ENCODE assay signal across 1 cellular context in genomic region chr4:105712766-105713165, GRCh38.
TF ChIP-seq lines count a peak whose summit lies in the region.

No MANE protein-coding gene starts in this region.

TF ChIP-seq in IMR-90, 13 proteins besides CTCF, POLR2A, EP300 and RAD21:
- no peak for TF ChIP-seq ELK1 (IDR thresholded peaks at IDR 0.05; ENCODE audit: borderline replicate concordance, low read depth, low read length)
- no peak for TF ChIP-seq MAZ (IDR thresholded peaks at IDR 0.05; ENCODE audit: borderline replicate concordance, low read depth, low read length)
- TF ChIP-seq MAFK (IDR thresholded peaks at IDR 0.05; ENCODE audit: low read depth, low read length): no peak
- TF ChIP-seq SMC3 (IDR thresholded peaks at IDR 0.05; ENCODE audit: low read depth, low read length): no peak
- no peak for TF ChIP-seq FOS (IDR thresholded peaks at IDR 0.05; ENCODE audit: low read depth, low read length)
- no peak for TF ChIP-seq RCOR1 (IDR thresholded peaks at IDR 0.05; ENCODE audit: insufficient replicate concordance, low read length)
- no peak for TF ChIP-seq NFE2L2 (IDR thresholded peaks at IDR 0.05; ENCODE audit: low read depth, low read length)
